17 cellular contexts compared by ENCODE assay signal in the genomic region with DNA sequence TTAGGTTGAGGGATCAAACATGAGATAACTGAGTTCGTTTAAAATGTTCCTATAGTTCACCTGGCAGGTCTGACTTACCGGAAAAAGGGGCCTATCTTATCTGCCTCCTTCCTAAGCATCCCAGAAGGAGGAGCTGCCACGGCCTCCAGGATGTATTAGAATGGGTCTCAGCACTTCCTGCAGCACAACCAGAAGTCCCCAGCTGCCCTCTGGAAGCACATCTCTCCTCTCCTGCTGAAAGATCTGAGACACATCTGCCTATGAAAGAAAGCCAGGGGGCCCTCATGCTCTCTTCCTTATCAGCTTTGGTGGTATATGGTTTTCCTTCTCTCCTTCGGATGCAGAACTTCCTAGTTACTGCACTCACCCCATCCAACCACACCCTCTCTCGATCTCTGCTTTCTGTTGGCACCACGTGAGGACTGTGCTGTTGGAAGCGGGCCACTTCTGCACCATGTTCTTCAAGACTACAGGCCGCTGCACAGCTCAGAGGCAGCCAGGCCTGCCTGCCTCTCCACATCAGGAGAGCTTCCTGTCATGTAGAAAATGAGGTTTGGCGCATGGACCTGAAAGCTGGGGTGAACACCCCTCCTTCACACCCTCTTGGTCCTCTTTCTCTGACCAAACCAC. TPM values are rescaled to one million over a fixed set of nuclear protein-coding genes. Genes with fewer than 3 reads are reported as not detected.
A peak's percentile ranks its signal among the peaks of the same experiment; 100 is the strongest.
DNase-seq lines count a peak whose midpoint lies in the region; ATAC-seq and TF ChIP-seq lines count a peak whose summit lies in the region.
"Had no signal": no experiment of that assay in that cellular context is flagged by ENCODE, and none has a peak within 500 bp of the region (broad histone marks: within the 10 kb centered on the region; RNA-seq: fewer than 3 reads in every experiment).

No MANE protein-coding gene starts in this region.

- TF ChIP-seq CTCF in BE2C (IDR thresholded peaks at IDR 0.05; ENCODE audit: low read depth, low read length) (peak; percentile 36), RWPE1 (conservative IDR thresholded peaks at IDR 0.05; ENCODE audit: low read depth) (no peak), fibroblast of villous mesenchyme (IDR thresholded peaks at IDR 0.05; ENCODE audit: insufficient read depth, low read depth, low read length) (no peak), osteocyte (IDR thresholded peaks at IDR 0.05) (no peak)

- no peaks in the 10 kb centered on the region for H3K27me3 Mint-ChIP-seq in osteocyte (ENCODE audit: unreplicated experiment)

- no peaks in the 10 kb centered on the region for H3K9me3 Mint-ChIP-seq in osteocyte (ENCODE audit: unreplicated experiment)
- H3K9me3 Mint-ChIP-seq: natural killer cell treated with Interleukin-12 subunit alpha and Interleukin-12 subunit beta and Interleukin-15 and Interleukin-18, amount 100 ng/mL, for 72 hours had no signal

- no peaks in the 10 kb centered on the region for H3K9me3 ChIP-seq in BE2C
- H3K9me3 ChIP-seq: colonic mucosa, spleen had no signal

- peaks cover 59% of the 10 kb centered on the region for H3K36me3 Mint-ChIP-seq in osteocyte (ENCODE audit: unreplicated experiment)
- H3K36me3 Mint-ChIP-seq: natural killer cell treated with Interleukin-12 subunit alpha and Interleukin-12 subunit beta and Interleukin-15 and Interleukin-18, amount 100 ng/mL, for 72 hours had no signal

- H3K4me1 ChIP-seq in BE2C = peaks cover 23% of the 10 kb centered on the region
- H3K4me1 ChIP-seq: colonic mucosa had no signal

- no peak for ATAC-seq in HG03135 (IDR thresholded peaks at IDR 0.05; ENCODE audit: unreplicated experiment)
- no peak for ATAC-seq in GM21390 (IDR thresholded peaks at IDR 0.05; ENCODE audit: unreplicated experiment)
- ATAC-seq: activated CD8-positive, alpha-beta T cell treated with anti-CD3 and anti-CD28 coated beads, Interleukin-2, amount 10 ng/mL, durations not matched to agents 7 days and 5 days; natural killer cell treated with Interleukin-12 subunit alpha and Interleukin-12 subunit beta and Interleukin-15 and Interleukin-18, amount 100 ng/mL, for 72 hours had no signal

- H3K27ac ChIP-seq in RWPE1 = peak overlapping the region; percentile 49
- H3K27ac ChIP-seq: colonic mucosa, HL-60, spleen had no signal

- H3K4me3 Mint-ChIP-seq in osteocyte (ENCODE audit: unreplicated experiment) = peak overlapping the region; percentile 18
- H3K4me3 Mint-ChIP-seq: activated CD8-positive, alpha-beta T cell treated with anti-CD3 and anti-CD28 coated beads, Interleukin-2, amount 10 ng/mL, durations not matched to agents 7 days and 5 days; natural killer cell treated with Interleukin-12 subunit alpha and Interleukin-12 subunit beta and Interleukin-15 and Interleukin-18, amount 100 ng/mL, for 72 hours had no signal

- H3K4me1 Mint-ChIP-seq in osteocyte (ENCODE audit: unreplicated experiment) = peaks cover 53% of the 10 kb centered on the region

- POLR2A ChIA-PET in RWPE1 (lab: Yijun Ruan, JAX; ENCODE audit: low non-redundant PET) = no interaction called here

- no peaks in the 10 kb centered on the region for H3K27me3 ChIP-seq in BE2C

- H3K4me3 ChIP-seq in BE2C (ENCODE audit: low read depth, low read length) (no peak overlapping the region), fibroblast of villous mesenchyme (ENCODE audit: low read depth, low read length) (no peak overlapping the region)
- H3K4me3 ChIP-seq: colonic mucosa, spleen had no signal

- H3K36me3 ChIP-seq in BE2C = no peaks in the 10 kb centered on the region
- H3K36me3 ChIP-seq: colonic mucosa, spleen had no signal

- H3K27ac Mint-ChIP-seq in osteocyte (ENCODE audit: unreplicated experiment) = no peak overlapping the region
- H3K27ac Mint-ChIP-seq: activated CD8-positive, alpha-beta T cell treated with anti-CD3 and anti-CD28 coated beads, Interleukin-2, amount 10 ng/mL, durations not matched to agents 7 days and 5 days; natural killer cell treated with Interleukin-12 subunit alpha and Interleukin-12 subunit beta and Interleukin-15 and Interleukin-18, amount 100 ng/mL, for 72 hours had no signal

- CTCF ChIA-PET in RWPE1 (lab: Yijun Ruan, JAX) = no interaction called here

- DNase-seq in BE2C (peak; percentile 58), RWPE1 (ENCODE audit: low spot score) (no peak), fibroblast of villous mesenchyme (ENCODE audit: low read depth) (peak; percentile 45), osteocyte (ENCODE audit: extremely low spot score, unreplicated experiment) (no peak), NCI-H524 (lab: John Stamatoyannopoulos, UW) (no peak), NCI-H1436 (lab: John Stamatoyannopoulos, UW) (no peak)
- DNase-seq: activated CD8-positive, alpha-beta T cell treated with anti-CD3 and anti-CD28 coated beads, Interleukin-2, amount 10 ng/mL, durations not matched to agents 7 days and 5 days; activated naive CD4-positive, alpha-beta T cell treated with Interleukin-2 at 50 U/mL for 16 hours; colonic mucosa; DND-41; NCI-H510A; spleen; T1000 had no signal

RNA-seq across cellular contexts. Expression of a gene that starts 6.5 kb away (rescaled TPM):
- 34.8 TPM for polyA plus RNA-seq in BE2C (2012; ENCODE audit: insufficient read depth, insufficient read length, low read depth)
- 644 and 754 TPM in 2 replicates for total RNA-seq in fibroblast of villous mesenchyme
- total RNA-seq in osteocyte = 1,145 and 1,383 TPM in 2 replicates

RNA-seq across cellular contexts. Expression of a gene that starts 55.6 kb away (rescaled TPM):
- polyA plus RNA-seq in BE2C (2012; ENCODE audit: insufficient read depth, insufficient read length, low read depth) = 1,157 TPM
- total RNA-seq in fibroblast of villous mesenchyme = 15.5 and 18.4 TPM in 2 replicates
- total RNA-seq in osteocyte = 2,796 and 2,855 TPM in 2 replicates

Comparison
In these comparisons a context has a peak if more than half of its experiments do, and no peak if none do; other contexts are left out.
1. DNase-seq: peak in BE2C (single experiment) and fibroblast of villous mesenchyme (single experiment); none in RWPE1 (single experiment), osteocyte (single experiment), NCI-H524 (0 of 2) and NCI-H1436 (single experiment).
2. RNA of a gene that starts 55.6 kb away (total RNA-seq): 2,796 to 2,855 TPM in osteocyte; 15.5 to 18.4 TPM in fibroblast of villous mesenchyme; every median in the first group is over 100 times any median in the second.